9 cellular contexts compared by ENCODE assay signal in the genomic region with DNA sequence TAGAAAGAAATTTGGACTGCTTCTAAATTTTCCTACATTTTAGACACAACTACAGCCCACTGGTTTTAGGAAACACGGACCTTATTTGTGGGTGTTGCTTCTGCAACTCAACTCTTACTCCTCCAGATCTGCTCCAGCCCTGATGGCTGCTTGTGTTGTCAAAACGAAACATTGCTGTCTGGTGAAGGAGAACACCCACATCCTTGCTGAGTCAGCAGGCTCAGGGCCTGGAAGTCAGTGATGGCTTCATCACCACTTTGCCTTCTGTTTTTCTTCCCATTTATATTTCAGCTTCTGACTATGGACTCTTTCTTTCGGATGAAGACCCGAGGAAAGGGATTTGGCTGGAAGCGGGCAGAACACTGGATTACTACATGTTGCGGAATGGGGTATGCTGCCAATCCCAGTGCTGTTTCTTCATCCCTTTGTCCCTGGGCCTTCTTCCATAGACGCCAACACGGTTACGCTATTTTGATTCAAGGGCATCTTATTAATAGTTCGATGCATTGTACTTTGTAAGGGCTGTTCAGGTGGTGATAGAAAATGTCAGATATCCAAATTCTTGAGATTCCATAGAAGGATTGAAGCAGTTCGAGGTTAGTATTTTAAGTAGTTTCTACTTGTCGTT.
DNase-seq lines count a peak whose midpoint lies in the region; ATAC-seq and TF ChIP-seq lines count a peak whose summit lies in the region.
"Had no signal": no experiment of that assay in that cellular context is flagged by ENCODE, and none has a peak within 500 bp of the region (broad histone marks: within the 10 kb centered on the region; RNA-seq: fewer than 3 reads in every experiment).

No MANE protein-coding gene starts in this region.

- H3K4me1 ChIP-seq in cardiac muscle cell (ENCODE audit: low read depth): peaks cover 11% of the 10 kb centered on the region

- no peak overlapping the region for H3K4me3 ChIP-seq in cardiac muscle cell
- H3K4me3 ChIP-seq: thoracic aorta had no signal

- peaks cover 27% of the 10 kb centered on the region for H3K27me3 Mint-ChIP-seq in T-helper 17 cell

- no peaks in the 10 kb centered on the region for H3K36me3 ChIP-seq in cardiac muscle cell

- peak; percentile 69 for ATAC-seq in HG03469 (IDR thresholded peaks at IDR 0.05; ENCODE audit: unreplicated experiment)
- no peak for ATAC-seq in T-helper 17 cell

- in situ Hi-C loops in ACHN (cut with HindIII; ENCODE audit: low pct_ligation_motif_present, low pct_unique_long_range_greater_than_20kb, low sequenced_read_pairs): no loop called here

- DNase-seq in ACHN (peak; percentile 60), GM19238 (ENCODE audit: insufficient read length, low spot score) (peak; percentile 63), cardiac muscle cell (ENCODE audit: low read depth in 1 of 2, low spot score in 1 of 2) (peak; percentile 44 to 75), T-helper 17 cell (no peak), NCI-H2171 treated with DMSO at 0.1 percent for 48 hours (lab: John Stamatoyannopoulos, UW) (no peak), SIG-M5 treated with dmso at 0.1 percent for 504 hours (lab: John Stamatoyannopoulos, UW; ENCODE audit: unreplicated experiment) (no peak)
- DNase-seq in NK-92 treated with Interleukin-12 subunit alpha and Interleukin-12 subunit beta, amount 100 ng/mL, for 24 hours (lab: John Stamatoyannopoulos, UW): no peak

- no peaks in the 10 kb centered on the region for H3K4me1 Mint-ChIP-seq in T-helper 17 cell

- H3K27ac ChIP-seq in cardiac muscle cell: no peak overlapping the region

- no peak overlapping the region for H3K4me3 Mint-ChIP-seq in T-helper 17 cell

- H3K36me3 Mint-ChIP-seq in T-helper 17 cell (ENCODE audit: low read depth): no peaks in the 10 kb centered on the region

- no peaks in the 10 kb centered on the region for H3K9me3 ChIP-seq in cardiac muscle cell (ENCODE audit: low read depth)
- H3K9me3 ChIP-seq in T-helper 17 cell (ENCODE audit: control insufficient read depth, low read length, poor library complexity, severe bottlenecking): no peaks in the 10 kb centered on the region
- H3K9me3 ChIP-seq: thoracic aorta had no signal

- TF ChIP-seq CTCF in cardiac muscle cell (IDR thresholded peaks at IDR 0.05; ENCODE audit: low read depth, low read length): no peak

- no peaks in the 10 kb centered on the region for H3K27me3 ChIP-seq in cardiac muscle cell

- no peak overlapping the region for H3K27ac Mint-ChIP-seq in T-helper 17 cell

Comparison
In these comparisons a context has a peak if more than half of its experiments do, and no peak if none do; other contexts are left out.
1. DNase-seq: peak in ACHN (single experiment), GM19238 (single experiment) and cardiac muscle cell (2 of 2); none in T-helper 17 cell (0 of 3), NCI-H2171 treated with DMSO at 0.1 percent for 48 hours (single experiment), NK-92 treated with Interleukin-12 subunit alpha and Interleukin-12 subunit beta, amount 100 ng/mL, for 24 hours (single experiment) and SIG-M5 treated with dmso at 0.1 percent for 504 hours (single experiment).